23 cellular contexts compared by ENCODE assay signal in genomic region chr12:54133663-54134375, GRCh38.
"Had no signal": no experiment of that assay in that cellular context is flagged by ENCODE, and none has a peak within 500 bp of the region (broad histone marks: within the 10 kb centered on the region; RNA-seq: fewer than 3 reads in every experiment).

No MANE protein-coding gene starts in this region.

- H3K36me3 Mint-ChIP-seq: activated CD4-positive, alpha-beta memory T cell treated with anti-CD3 and anti-CD28 coated beads for 36 hours; activated naive CD8-positive, alpha-beta T cell had no signal

- H3K4me3 Mint-ChIP-seq: activated B cell treated with CpG ODN at 0.5 μM for 24 hours; activated CD4-positive, alpha-beta memory T cell treated with anti-CD3 and anti-CD28 coated beads for 36 hours; activated naive CD8-positive, alpha-beta T cell; stimulated activated naive CD8-positive, alpha-beta T cell treated with anti-CD3 and anti-CD28 coated beads, Interleukin-15, Interleukin-2, amounts not matched to agents 100 ng/mL and 50 ng/mL, for 24 hours had no signal

- H3K4me1 ChIP-seq: foreskin keratinocyte, left lung, right atrium auricular region had no signal

- H3K36me3 ChIP-seq: cardiac muscle cell, left lung, right atrium auricular region, suprapubic skin had no signal

- H3K4me1 Mint-ChIP-seq: activated B cell treated with CpG ODN at 0.5 μM for 24 hours had no signal

- DNase-seq: activated B cell treated with CpG ODN at 0.5 μM for 24 hours; activated CD4-positive, alpha-beta memory T cell treated with anti-CD3 and anti-CD28 coated beads for 36 hours; activated CD4-positive, alpha-beta T cell treated with anti-CD3 and anti-CD28 coated beads for 4 hours; activated T-cell treated with anti-CD3 and anti-CD28 coated beads for 4 hours; amniotic stem cell; dorsolateral prefrontal cortex; foreskin keratinocyte; hypothalamus; islet precursor cell; left lung; mammary epithelial cell; small intestine; stimulated activated CD4-positive, alpha-beta T cell treated with anti-CD3 and anti-CD28 coated beads, Interleukin-15, amount 100 ng/mL, for 24 hours; stimulated activated CD4-positive, alpha-beta T cell treated with anti-CD3 and anti-CD28 coated beads, Interleukin-2, amount 100 ng/mL, for 48 hours; SW 1271; T-helper 2 cell; trophoblast cell had no signal

- ATAC-seq: foreskin keratinocyte, left lung had no signal

- H3K9me3 Mint-ChIP-seq: activated B cell treated with CpG ODN at 0.5 μM for 24 hours; activated CD4-positive, alpha-beta memory T cell treated with anti-CD3 and anti-CD28 coated beads for 36 hours; stimulated activated naive CD8-positive, alpha-beta T cell treated with anti-CD3 and anti-CD28 coated beads, Interleukin-15, Interleukin-2, amounts not matched to agents 100 ng/mL and 50 ng/mL, for 24 hours had no signal

- H3K4me3 ChIP-seq: cardiac muscle cell, dorsolateral prefrontal cortex, left lung, right atrium auricular region, suprapubic skin had no signal

- FAIRE-seq: small intestine had no signal

- H3K27ac ChIP-seq: cardiac muscle cell, dorsolateral prefrontal cortex, epithelial cell of prostate, foreskin keratinocyte, left lung, right atrium auricular region, suprapubic skin had no signal

- H3K9me3 ChIP-seq: left lung, right atrium auricular region, suprapubic skin had no signal

- H3K27ac Mint-ChIP-seq: activated B cell treated with CpG ODN at 0.5 μM for 24 hours; activated CD4-positive, alpha-beta memory T cell treated with anti-CD3 and anti-CD28 coated beads for 36 hours; activated naive CD8-positive, alpha-beta T cell; stimulated activated naive CD8-positive, alpha-beta T cell treated with anti-CD3 and anti-CD28 coated beads, Interleukin-15, Interleukin-2, amounts not matched to agents 100 ng/mL and 50 ng/mL, for 24 hours had no signal

- H3K27me3 ChIP-seq: foreskin keratinocyte, right atrium auricular region, suprapubic skin had no signal
